Comparison of ENCODE assay signal across 8 cellular contexts in the genomic region with DNA sequence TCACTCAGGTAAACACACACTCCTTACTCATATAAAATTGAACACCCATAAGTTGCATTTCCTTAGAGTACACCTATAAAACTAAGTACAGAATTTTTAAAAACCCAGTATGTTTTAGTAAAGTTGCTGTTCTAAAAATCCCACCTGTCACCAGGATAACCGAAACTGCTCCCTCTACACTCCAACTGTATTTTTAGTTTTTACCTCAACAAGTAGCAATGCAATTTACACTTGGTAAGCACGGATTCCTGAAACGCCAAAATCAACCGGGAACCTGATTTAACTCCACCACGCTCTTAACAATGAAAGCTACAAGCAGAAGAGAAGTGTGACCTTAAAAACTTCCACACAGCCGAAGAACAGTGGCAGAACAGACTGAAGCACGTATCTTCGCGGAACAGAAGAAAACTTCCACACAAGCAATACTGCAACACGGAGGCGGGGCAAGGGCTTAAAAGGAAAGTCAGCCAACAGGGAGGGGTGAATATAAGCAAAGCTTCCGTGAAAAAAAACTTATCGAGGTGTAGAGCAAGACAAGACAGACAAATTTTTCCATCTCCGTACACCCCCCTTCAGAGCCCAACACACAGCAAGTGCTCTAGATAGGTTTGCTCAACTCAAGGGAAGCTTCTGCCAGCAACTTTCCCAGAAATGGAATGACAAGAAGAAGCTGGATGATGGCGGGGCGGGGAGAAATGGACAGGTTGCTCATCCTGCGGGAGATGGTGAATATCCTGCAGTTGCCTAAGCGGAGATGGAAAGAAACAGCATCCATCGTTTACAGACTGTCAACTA. TPM values are rescaled to one million over a fixed set of nuclear protein-coding genes. Genes with fewer than 3 reads are reported as not detected.
DNase-seq lines count a peak whose midpoint lies in the region; ATAC-seq and TF ChIP-seq lines count a peak whose summit lies in the region.

No MANE protein-coding gene starts in this region.

- TF ChIP-seq CTCF in foreskin keratinocyte (conservative IDR thresholded peaks at IDR 0.05) (no peak), omental fat pad (IDR thresholded peaks at IDR 0.05) (no peak), thoracic aorta (IDR thresholded peaks at IDR 0.05) (no peak)

- DNase-seq in SKM-1 treated with dmso at 0.1 percent for 144 hours (lab: John Stamatoyannopoulos, UW; ENCODE audit: unreplicated experiment) = peak; percentile 39
- no peak for DNase-seq in SKM-1 (lab: John Stamatoyannopoulos, UW; ENCODE audit: unreplicated experiment)
- peak; percentile 82 for DNase-seq in RPMI8226
- peak; percentile 56 for DNase-seq in activated effector memory CD4-positive, alpha-beta T cell treated with Interleukin-2 at 50 U/mL for 16 hours
- peak; percentile 23 to 56 for DNase-seq in foreskin keratinocyte
- DNase-seq in omental fat pad (ENCODE audit: low spot score) = peak; percentile 52
- peak; percentile 8 for DNase-seq in thoracic aorta (ENCODE audit: low spot score)

- ATAC-seq in foreskin keratinocyte = peak; percentile 12
- peak; percentile 62 for ATAC-seq in omental fat pad (ENCODE audit: low FRiP score)
- peak; percentile 14 for ATAC-seq in thoracic aorta (ENCODE audit: insufficient number of reproducible peaks, low FRiP score, low read depth)
- ATAC-seq in GM21423 (IDR thresholded peaks at IDR 0.05; ENCODE audit: unreplicated experiment) = no peak

- H3K9me3 ChIP-seq in thoracic aorta = no peaks in the 10 kb centered on the region

- H3K4me1 ChIP-seq in foreskin keratinocyte = peaks cover 2% of the 10 kb centered on the region
- peaks cover 8 to 15% of the 10 kb centered on the region in 2 donors for H3K4me1 ChIP-seq in thoracic aorta (ENCODE audit: control insufficient read depth in 1 of 2, low read depth in 2 of 2)

- H3K36me3 ChIP-seq in thoracic aorta = no peaks in the 10 kb centered on the region

- H3K27me3 ChIP-seq in foreskin keratinocyte (no peaks in the 10 kb centered on the region), thoracic aorta (replicated peaks; ENCODE audit: insufficient read depth) (no peaks in the 10 kb centered on the region)

- peak overlapping the region; percentile 22 for H3K27ac ChIP-seq in foreskin keratinocyte
- H3K27ac ChIP-seq in thoracic aorta = peak overlapping the region; percentile 83 to 93

- peak overlapping the region; percentile 83 for H3K4me3 ChIP-seq in thoracic aorta

RNA-seq across cellular contexts. Expression of a gene that starts 1.4 kb away (rescaled TPM):
- total RNA-seq in foreskin keratinocyte = 72.4 and 73.3 TPM in 2 replicates
- polyA plus RNA-seq in foreskin keratinocyte = 36.5 and 40.5 TPM in 2 replicates
- 10 to 100 TPM; 67.1 to 99.8 (median 75.0) TPM for total RNA-seq in omental fat pad
- total RNA-seq in thoracic aorta = 10 to 100 TPM; 54.0 to 94.2 TPM

RNA-seq across cellular contexts. Expression of a gene that starts 32.5 kb away (rescaled TPM):
- total RNA-seq in foreskin keratinocyte (47.2 and 51.5 TPM in 2 replicates), omental fat pad (10 to 100 TPM; 23.6 to 36.3 (median 29.4) TPM), thoracic aorta (10 to 100 TPM; 35.3 to 35.9 TPM)
- 32.9 and 38.0 TPM in 2 replicates for polyA plus RNA-seq in foreskin keratinocyte
